ENCODE assay signal across 27 cellular contexts in genomic region chr17:62717589-62718342, GRCh38.
A peak's percentile ranks its signal among the peaks of the same experiment; 100 is the strongest.
DNase-seq lines count a peak whose midpoint lies in the region; ATAC-seq, FAIRE-seq and TF ChIP-seq lines count a peak whose summit lies in the region.
"Had no signal": no experiment of that assay in that cellular context is flagged by ENCODE, and none has a peak within 500 bp of the region (broad histone marks: within the 10 kb centered on the region; RNA-seq: fewer than 3 reads in every experiment).

No MANE protein-coding gene starts in this region.

- H2BK5ac ChIP-seq in neuronal stem cell (ENCODE audit: low read length): peak overlapping the region; percentile 7

- peak overlapping the region; percentile 30 for H2AK5ac ChIP-seq in neuronal stem cell (ENCODE audit: low read depth, low read length)

- H2AFZ ChIP-seq in K562 (ENCODE audit: low read depth, low read length): no peak overlapping the region
- H2AFZ ChIP-seq in neuronal stem cell (ENCODE audit: low read length): no peak overlapping the region
- H2AFZ ChIP-seq: hepatocyte had no signal

- H3K4me2 ChIP-seq in BLaER1: peak overlapping the region; percentile 66
- H3K4me2 ChIP-seq in K562 (ENCODE audit: insufficient read depth, low read length): no peak overlapping the region
- H3K4me2 ChIP-seq in neuronal stem cell (ENCODE audit: insufficient read depth, low read length, poor library complexity, severe bottlenecking): no peak overlapping the region
- H3K4me2 ChIP-seq: hepatocyte had no signal

- no peaks in the 10 kb centered on the region for H3K27me3 ChIP-seq in BLaER1
- no peaks in the 10 kb centered on the region for H3K27me3 ChIP-seq in CD8-positive, alpha-beta T cell (ENCODE audit: insufficient read depth, low read length)
- H3K27me3 ChIP-seq in K562 (ENCODE audit: control insufficient read depth in 2 of 2, insufficient read depth in 2 of 2, low read length in 2 of 2): peaks cover 9 to 53% of the 10 kb centered on the region in 2 experiments; a peak in 4 of 5 replicates
- no peaks in the 10 kb centered on the region for H3K27me3 ChIP-seq in neuronal stem cell (ENCODE audit: control insufficient read depth in 3 of 3, insufficient read depth in 3 of 3, low read depth in 1 of 3, low read length in 3 of 3)
- H3K27me3 ChIP-seq: BE2C, brain microvascular endothelial cell, hepatocyte, ovary, vagina had no signal

- H3K4me3 Mint-ChIP-seq in CD8-positive, alpha-beta T cell: no peak overlapping the region
- H3K4me3 Mint-ChIP-seq: activated naive CD4-positive, alpha-beta T cell treated with anti-CD3 and anti-CD28 coated beads, Interleukin-2, amount 10 ng/mL, durations not matched to agents 7 days and 5 days; stimulated activated naive CD8-positive, alpha-beta T cell treated with anti-CD3 and anti-CD28 coated beads, Interleukin-15, Interleukin-2, amounts not matched to agents 100 ng/mL and 50 ng/mL, for 24 hours; T-helper 17 cell had no signal

- intact Hi-C loops in CD8-positive, alpha-beta T cell (cut with DNase I, micrococcal nuclease): no loop called here
- intact Hi-C loops in K562 (cut with micrococcal nuclease): no loop called here

- in situ Hi-C loops in K562 (cut with MboI): loop anchor here (25.0 kb wide), 1 partner anchor 245 kb away; the partner anchor contains the start of gene TANC2

- H3K9me1 ChIP-seq in K562 (ENCODE audit: control insufficient read depth, insufficient read depth, low read length): no peaks in the 10 kb centered on the region

- TF ChIP-seq POLR2A in K562 (conservative IDR thresholded peaks at IDR 0.05): no peak

- TF ChIP-seq EP300 in K562 (IDR thresholded peaks at IDR 0.05; ENCODE audit: low read length): no peak

- no peaks in the 10 kb centered on the region for H3K79me2 ChIP-seq in K562 (ENCODE audit: control insufficient read depth, insufficient read depth, low read length)
- H3K79me2 ChIP-seq: hepatocyte had no signal

- POLR2A ChIA-PET in CD8-positive, alpha-beta T cell (lab: Charles Lee): no interaction called here
- POLR2A ChIA-PET in K562 (lab: Yijun Ruan, JAX): interaction anchor here (0.6 to 0.9 kb wide), 2 partner anchors 38 to 437 kb away, joined by 3 read pairs; no protein-coding TSS in a partner anchor

- H3K9ac ChIP-seq in BLaER1 (no peak overlapping the region), K562 (ENCODE audit: insufficient read depth in 1 of 2, low read depth in 2 of 2, low read length in 2 of 2) (peak overlapping the region in 1 of 2 experiments; percentile 40; a peak in 1 of 4 replicates), neuronal stem cell (ENCODE audit: low read depth, low read length, poor library complexity) (no peak overlapping the region)

- no peaks in the 10 kb centered on the region for H3K36me3 Mint-ChIP-seq in CD8-positive, alpha-beta T cell
- H3K36me3 Mint-ChIP-seq: activated naive CD4-positive, alpha-beta T cell treated with anti-CD3 and anti-CD28 coated beads, Interleukin-2, amount 10 ng/mL, durations not matched to agents 7 days and 5 days had no signal

- no peak for FAIRE-seq in K562 (lab: Jason Lieb, UNC)
- FAIRE-seq: TTC549 had no signal

- no peaks in the 10 kb centered on the region for H3K79me1 ChIP-seq in neuronal stem cell (ENCODE audit: low read depth, low read length)

- H3K4me1 ChIP-seq in BLaER1 (peaks cover 83% of the 10 kb centered on the region), K562 (replicated peaks in 1 of 2; ENCODE audit: control insufficient read depth in 2 of 2, insufficient read depth in 2 of 2, low read length in 2 of 2) (peaks cover 2 to 9% of the 10 kb centered on the region in 2 experiments; a peak in 3 of 5 replicates), neuronal stem cell (ENCODE audit: control insufficient read depth in 2 of 2, insufficient read depth in 1 of 2, low read depth in 1 of 2, low read length in 2 of 2) (peaks cover 2 to 6% of the 10 kb centered on the region in 2 donors)
- H3K4me1 ChIP-seq in CD8-positive, alpha-beta T cell (ENCODE audit: insufficient read depth, low read length): no peaks in the 10 kb centered on the region
- H3K4me1 ChIP-seq: vagina had no signal

- H3K27me3 Mint-ChIP-seq in CD8-positive, alpha-beta T cell (ENCODE audit: low read depth): no peaks in the 10 kb centered on the region
- H3K27me3 Mint-ChIP-seq: T-helper 17 cell had no signal

- TF ChIP-seq RAD21 in K562 (CRISPR knock-in tag; conservative IDR thresholded peaks at IDR 0.05 in 1 of 2, IDR thresholded peaks at IDR 0.05 in 1 of 2): no peak

- no TSS peak for BruUV-seq in K562 (replicated peaks; lab: Mats Ljungman, UMichigan)

- peak overlapping the region; percentile 2 for H3K27ac Mint-ChIP-seq in CD8-positive, alpha-beta T cell
- H3K27ac Mint-ChIP-seq: activated naive CD4-positive, alpha-beta T cell treated with anti-CD3 and anti-CD28 coated beads, Interleukin-2, amount 10 ng/mL, durations not matched to agents 7 days and 5 days; stimulated activated naive CD8-positive, alpha-beta T cell treated with anti-CD3 and anti-CD28 coated beads, Interleukin-15, Interleukin-2, amounts not matched to agents 100 ng/mL and 50 ng/mL, for 24 hours had no signal

- no peaks in the 10 kb centered on the region for H3K4me1 Mint-ChIP-seq in CD8-positive, alpha-beta T cell (ENCODE audit: low read depth)
- H3K4me1 Mint-ChIP-seq: activated naive CD4-positive, alpha-beta T cell treated with anti-CD3 and anti-CD28 coated beads, Interleukin-2, amount 10 ng/mL, durations not matched to agents 7 days and 5 days had no signal

- ATAC-seq in CD8-positive, alpha-beta T cell: no peak
- peak; percentile 38; the same call in 2 of the 3 replicates for ATAC-seq in K562
- ATAC-seq in GM21515 (IDR thresholded peaks at IDR 0.05; ENCODE audit: unreplicated experiment): no peak
- no peak for ATAC-seq in HG03097 (IDR thresholded peaks at IDR 0.05; ENCODE audit: low FRiP score, unreplicated experiment)
- ATAC-seq: left colon, T-helper 17 cell had no signal

- no peak for DNase-seq in CD8-positive, alpha-beta T cell
- DNase-seq in K562 (ENCODE audit: extremely low read depth in 1 of 4, low spot score in 3 of 4) (no peak), neuronal stem cell (ENCODE audit: low spot score) (no peak), NCI-H526 treated with DMSO at 0.1 percent for 48 hours (lab: John Stamatoyannopoulos, UW) (no peak)
- DNase-seq: activated naive CD4-positive, alpha-beta T cell treated with anti-CD3 and anti-CD28 coated beads, Interleukin-2, amount 10 ng/mL, durations not matched to agents 7 days and 5 days; amniotic stem cell; COR-L47; DMS53; left colon; NCI-H1092 treated with DMSO at 0.1 percent for 48 hours; NCI-H1694 treated with DMSO at 0.1 percent for 48 hours; NCI-H524; NK-92 treated with Interleukin-12 subunit alpha and Interleukin-12 subunit beta, amount 100 ng/mL, for 24 hours; ovary; retina; T-helper 17 cell had no signal

- no peak overlapping the region for H2BK120ac ChIP-seq in neuronal stem cell (ENCODE audit: low read depth, low read length)

- H3K9me3 Mint-ChIP-seq in CD8-positive, alpha-beta T cell: peaks cover 4% of the 10 kb centered on the region
- H3K9me3 Mint-ChIP-seq: activated naive CD4-positive, alpha-beta T cell treated with anti-CD3 and anti-CD28 coated beads, Interleukin-2, amount 10 ng/mL, durations not matched to agents 7 days and 5 days; HFFc6; stimulated activated naive CD8-positive, alpha-beta T cell treated with anti-CD3 and anti-CD28 coated beads, Interleukin-15, Interleukin-2, amounts not matched to agents 100 ng/mL and 50 ng/mL, for 24 hours had no signal

- H3K18ac ChIP-seq in neuronal stem cell (ENCODE audit: low read length): no peak overlapping the region

- no peak for TF ChIP-seq CTCF in CD8-positive, alpha-beta T cell (IDR thresholded peaks at IDR 0.05)
- no peak for TF ChIP-seq CTCF in K562 (IDR thresholded peaks at IDR 0.05 in 2 of 3, conservative IDR thresholded peaks at IDR 0.05 in 1 of 3; ENCODE audit: insufficient read depth in 2 of 3, low read depth in 1 of 3, low read length in 3 of 3)

- H4K91ac ChIP-seq in neuronal stem cell (ENCODE audit: low read depth, low read length, poor library complexity): no peak overlapping the region

- H3K4ac ChIP-seq in neuronal stem cell (ENCODE audit: low read length): no peak overlapping the region

- no peak overlapping the region for H4K8ac ChIP-seq in neuronal stem cell (ENCODE audit: low read depth, low read length)

- CTCF ChIA-PET in CD8-positive, alpha-beta T cell (lab: Charles Lee): no interaction called here
- CTCF ChIA-PET in K562 (lab: Yijun Ruan, JAX; ENCODE audit: low intra/inter-chr PET ratio): interaction anchor here (0.6 to 0.7 kb wide), 2 partner anchors 117 to 1312 kb away, joined by 3 to 4 read pairs; no protein-coding TSS in a partner anchor

- H4K20me1 ChIP-seq in BLaER1: no peaks in the 10 kb centered on the region
- H4K20me1 ChIP-seq in K562 (replicated peaks; ENCODE audit: control insufficient read depth, insufficient read depth, low read length): no peaks in the 10 kb centered on the region

- H3K23ac ChIP-seq in neuronal stem cell (ENCODE audit: low read depth, low read length, poor library complexity): no peak overlapping the region

- H3K9me3 ChIP-seq in BLaER1 (peaks cover 14% of the 10 kb centered on the region), K562 (replicated peaks; ENCODE audit: control insufficient read depth, insufficient read depth, low read depth, low read length) (no peaks in the 10 kb centered on the region), neuronal stem cell (replicated peaks in 1 of 2; ENCODE audit: control insufficient read depth in 2 of 2, insufficient read depth in 1 of 2, low read depth in 1 of 2, low read length in 2 of 2) (peaks cover 0 to 9% of the 10 kb centered on the region in 2 donors)
- H3K9me3 ChIP-seq in CD8-positive, alpha-beta T cell (ENCODE audit: low read length): no peaks in the 10 kb centered on the region
- H3K9me3 ChIP-seq: BE2C, ovary, vagina had no signal

- H3K36me3 ChIP-seq in BLaER1 (no peaks in the 10 kb centered on the region), K562 (ENCODE audit: control insufficient read depth, insufficient read depth, low read length) (no peaks in the 10 kb centered on the region), neuronal stem cell (replicated peaks in 1 of 2; ENCODE audit: control insufficient read depth in 2 of 2, insufficient read depth in 2 of 2, low read length in 2 of 2) (no peaks in the 10 kb centered on the region)
- no peaks in the 10 kb centered on the region for H3K36me3 ChIP-seq in CD8-positive, alpha-beta T cell (ENCODE audit: insufficient read depth, low read length)
- H3K36me3 ChIP-seq: BE2C, brain microvascular endothelial cell, ovary, vagina had no signal

- H2BK15ac ChIP-seq in neuronal stem cell (ENCODE audit: low read length): no peak overlapping the region

- H2BK12ac ChIP-seq in neuronal stem cell (ENCODE audit: low read length): no peak overlapping the region

- H3K14ac ChIP-seq in neuronal stem cell (ENCODE audit: low read length): no peak overlapping the region

- no peak overlapping the region for H3K4me3 ChIP-seq in BLaER1
- H3K4me3 ChIP-seq in CD8-positive, alpha-beta T cell (ENCODE audit: low read depth, low read length): no peak overlapping the region
- H3K4me3 ChIP-seq in K562: no peak overlapping the region
- no peak overlapping the region for H3K4me3 ChIP-seq in neuronal stem cell (ENCODE audit: low read length in 2 of 2)
- H3K4me3 ChIP-seq: hepatocyte, ovary, smooth muscle cell, vagina had no signal

- H3K27ac ChIP-seq in BLaER1: peak overlapping the region; percentile 79
- no peak overlapping the region for H3K27ac ChIP-seq in CD8-positive, alpha-beta T cell (ENCODE audit: low read depth, low read length)
- H3K27ac ChIP-seq in K562 (ENCODE audit: extremely low read depth, low read depth, low read length): no peak overlapping the region
- no peak overlapping the region for H3K27ac ChIP-seq in neuronal stem cell (replicated peaks; ENCODE audit: low read length)
- H3K27ac ChIP-seq: brain microvascular endothelial cell, hepatocyte, ovary, vagina had no signal

- WGBS in K562 (ENCODE audit: insufficient coverage, low coverage, missing lambda C conversion rate): 19% methylated on average over 15 of the region's 15 CpGs
- WGBS in neuronal stem cell (ENCODE audit: extremely low coverage in 2 of 2, insufficient read length in 2 of 2, insufficient replicate concordance in 1 of 2), 2 donors: no CpG with 5 or more reads among the region's 15 CpGs
